6 cellular contexts compared by ENCODE assay signal in genomic region chr1:46720319-46720718, GRCh38. TPM values are rescaled to one million over a fixed set of nuclear protein-coding genes. Genes with fewer than 3 reads are reported as not detected.
"Had no signal": no experiment of that assay in that cellular context is flagged by ENCODE, and none has a peak within 500 bp of the region (broad histone marks: within the 10 kb centered on the region; RNA-seq: fewer than 3 reads in every experiment).

No MANE protein-coding gene starts in this region.

RNA-seq across cellular contexts. Expression of gene TEX38, which starts 48.7 kb away (rescaled TPM):
- total RNA-seq: activated CD4-positive, alpha-beta memory T cell treated with anti-CD3 and anti-CD28 coated beads, Interleukin-2, amount 10 ng/mL, durations not matched to agents 7 days and 5 days; activated CD8-positive, alpha-beta memory T cell treated with anti-CD3 and anti-CD28 coated beads, Interleukin-2, amount 10 ng/mL, durations not matched to agents 7 days and 5 days; activated naive CD8-positive, alpha-beta T cell treated with anti-CD3 and anti-CD28 coated beads for 36 hours; aorta; RPMI7951; SJSA1 had no signal
- polyA plus RNA-seq: aorta had no signal
